Comparison of ENCODE assay signal across 24 cellular contexts in genomic region chr10:58217612-58218011, GRCh38. TPM values are rescaled to one million over a fixed set of nuclear protein-coding genes. Genes with fewer than 3 reads are reported as not detected.
A peak's percentile ranks its signal among the peaks of the same experiment; 100 is the strongest.
DNase-seq lines count a peak whose midpoint lies in the region; ATAC-seq, FAIRE-seq and TF ChIP-seq lines count a peak whose summit lies in the region.
"Had no signal": no experiment of that assay in that cellular context is flagged by ENCODE, and none has a peak within 500 bp of the region (broad histone marks: within the 10 kb centered on the region; RNA-seq: fewer than 3 reads in every experiment).

No MANE protein-coding gene starts in this region.

- DNase-seq in AG08395 (ENCODE audit: low spot score) (peak; percentile 40), HCEC 1CT (peak; percentile 43), foreskin keratinocyte (peak in 1 of 2 donors; percentile 25), lower lobe of right lung (no peak), COLO829 (ENCODE audit: low spot score) (no peak), D721Med (ENCODE audit: insufficient read length, low spot score) (no peak)
- DNase-seq: ACHN; activated CD4-positive, alpha-beta T cell treated with anti-CD3 and anti-CD28 coated beads for 4 hours; activated CD8-positive, alpha-beta memory T cell treated with anti-CD3 and anti-CD28 coated beads for 24 hours; activated effector memory CD4-positive, alpha-beta T cell treated with anti-CD3 and anti-CD28 coated beads, Interleukin-2, amount 50 U/mL, for 16 hours; activated naive CD8-positive, alpha-beta T cell treated with anti-CD3 and anti-CD28 coated beads for 36 hours; Calu3; head of caudate nucleus; NCI-H1436; NCI-H345; NCI-H774; right cardiac atrium; stimulated activated CD4-positive, alpha-beta T cell treated with anti-CD3 and anti-CD28 coated beads, Interleukin-2, amount 100 ng/mL, for 48 hours; upper lobe of left lung had no signal

- H3K4me1 ChIP-seq in foreskin keratinocyte (no peaks in the 10 kb centered on the region), lower lobe of right lung (no peaks in the 10 kb centered on the region)
- H3K4me1 ChIP-seq: upper lobe of left lung had no signal

- no peak for FAIRE-seq in D721Med (lab: Jason Lieb, UNC)
- FAIRE-seq: H1 had no signal

- no peaks in the 10 kb centered on the region for H3K36me3 ChIP-seq in lower lobe of right lung

- no peak overlapping the region for H3K27ac ChIP-seq in foreskin keratinocyte
- no peak overlapping the region for H3K27ac ChIP-seq in lower lobe of right lung
- H3K27ac ChIP-seq: C4-2B, RWPE1, upper lobe of left lung had no signal

- H3K9me3 ChIP-seq in lower lobe of right lung: no peaks in the 10 kb centered on the region
- H3K9me3 ChIP-seq: upper lobe of left lung had no signal

- intact Hi-C loops in lower lobe of right lung (cut with DNase I): no loop called here

- no peak overlapping the region for H3K4me3 ChIP-seq in lower lobe of right lung
- H3K4me3 ChIP-seq: upper lobe of left lung had no signal

- H3K27me3 ChIP-seq in foreskin keratinocyte (no peaks in the 10 kb centered on the region), lower lobe of right lung (ENCODE audit: low read depth) (no peaks in the 10 kb centered on the region)
- H3K27me3 ChIP-seq: upper lobe of left lung had no signal

- ATAC-seq in SK-N-SH treated with all-trans-retinoic acid at 6 μM for 48 hours: peak; percentile 82
- ATAC-seq in foreskin keratinocyte: peak; percentile 26
- ATAC-seq in lower lobe of right lung: no peak
- ATAC-seq in esophagus mucosa: no peak
- ATAC-seq: right cardiac atrium had no signal

- no peak for TF ChIP-seq CTCF in foreskin keratinocyte (conservative IDR thresholded peaks at IDR 0.05)
- TF ChIP-seq CTCF in lower lobe of right lung (IDR thresholded peaks at IDR 0.05): no peak
- TF ChIP-seq CTCF in D721Med (IDR thresholded peaks at IDR 0.05; ENCODE audit: insufficient read depth, missing control alignments): no peak

TF ChIP-seq in SK-N-SH treated with all-trans-retinoic acid at 6 μM for 48 hours, 23 proteins besides CTCF, POLR2A, EP300 and RAD21:
- TF ChIP-seq TSHZ2 (CRISPR knock-in tag; IDR thresholded peaks at IDR 0.05) (no peak), ISL1 (CRISPR knock-in tag; IDR thresholded peaks at IDR 0.05) (0 out of 2 replicates have a peak, but pooled peaks have one; percentile 19)

RNA-seq across cellular contexts. Expression of gene IPMK, which starts 50.1 kb away (rescaled TPM):
- total RNA-seq in foreskin keratinocyte (4.5 and 4.6 TPM in 2 replicates), lower lobe of right lung (7.5 TPM), esophagus mucosa (5.9 TPM)
- polyA plus RNA-seq in foreskin keratinocyte: 0.81 and 0.87 TPM in 2 replicates

RNA-seq across cellular contexts. Expression of gene CISD1, which starts 51.4 kb away (rescaled TPM):
- 44.5 and 45.5 TPM in 2 replicates for total RNA-seq in foreskin keratinocyte
- 61.8 and 71.2 TPM in 2 replicates for polyA plus RNA-seq in foreskin keratinocyte
- total RNA-seq in lower lobe of right lung: 24.5 TPM
- total RNA-seq in esophagus mucosa: 32.8 TPM

Comparison
In these comparisons a context has a peak if more than half of its experiments do, and no peak if none do; other contexts are left out.
1. DNase-seq: peak in AG08395 (single experiment) and HCEC 1CT (single experiment); none in lower lobe of right lung (single experiment), COLO829 (single experiment) and D721Med (single experiment).
2. ATAC-seq: peak in SK-N-SH treated with all-trans-retinoic acid at 6 μM for 48 hours (single experiment) and foreskin keratinocyte (single experiment); none in lower lobe of right lung (0 of 2) and esophagus mucosa (single experiment).